In genomic region chr3:190863119-190863465, GRCh38 we compare ENCODE assay signal across 9 cellular contexts. TPM values are rescaled to one million over a fixed set of nuclear protein-coding genes. Genes with fewer than 3 reads are reported as not detected.
DNase-seq lines count a peak whose midpoint lies in the region; ATAC-seq and TF ChIP-seq lines count a peak whose summit lies in the region.
"Had no signal": no experiment of that assay in that cellular context is flagged by ENCODE, and none has a peak within 500 bp of the region (broad histone marks: within the 10 kb centered on the region; RNA-seq: fewer than 3 reads in every experiment).

No MANE protein-coding gene starts in this region.

- DNase-seq in A673 (ENCODE audit: low spot score) (peak; percentile 30), chondrocyte (ENCODE audit: low spot score) (no peak), mucosa of descending colon (no peak), DMS114 treated with DMSO at 0.1 percent for 48 hours (lab: John Stamatoyannopoulos, UW; ENCODE audit: unreplicated experiment) (no peak), NCI-H2171 treated with DMSO at 0.1 percent for 48 hours (lab: John Stamatoyannopoulos, UW) (no peak), CD14-positive monocyte (ENCODE audit: low spot score) (no peak)

- peaks cover 8% of the 10 kb centered on the region for H3K4me1 Mint-ChIP-seq in chondrocyte (ENCODE audit: low read depth)
- peaks cover 7% of the 10 kb centered on the region for H3K4me1 Mint-ChIP-seq in CD14-positive monocyte

- H3K27me3 ChIP-seq in A673 (replicated peaks; ENCODE audit: insufficient read depth, low read depth, low read length, poor library complexity) = no peaks in the 10 kb centered on the region

- H3K9me3 Mint-ChIP-seq in chondrocyte (ENCODE audit: low read depth) (no peaks in the 10 kb centered on the region), CD14-positive monocyte (peaks cover 0 to 10% (median 5%) of the 10 kb centered on the region in 7 donors)
- H3K9me3 Mint-ChIP-seq: central memory CD8-positive, alpha-beta T cell had no signal

- H3K27me3 Mint-ChIP-seq in chondrocyte (ENCODE audit: low read depth) (peaks cover 39% of the 10 kb centered on the region), CD14-positive monocyte (ENCODE audit: low read depth in 3 of 3) (peaks cover 39 to 66% (median 54%) of the 10 kb centered on the region in 3 donors)

- TSS peak; percentile 90 for BruUV-seq in A673 (replicated peaks; lab: Mats Ljungman, UMichigan)

- H3K36me3 ChIP-seq in A673 (ENCODE audit: insufficient read depth, low read length, poor library complexity, severe bottlenecking) = no peaks in the 10 kb centered on the region
- no peaks in the 10 kb centered on the region for H3K36me3 ChIP-seq in mucosa of descending colon (ENCODE audit: low read depth)

- no peak overlapping the region for H3K27ac Mint-ChIP-seq in chondrocyte (ENCODE audit: unreplicated experiment)
- no peak overlapping the region for H3K27ac Mint-ChIP-seq in CD14-positive monocyte

- peak overlapping the region; percentile 66 for H3K27ac ChIP-seq in A673 (ENCODE audit: low read depth, low read length, poor library complexity, severe bottlenecking)

- peak overlapping the region; percentile 75 for H3K4me3 ChIP-seq in A673 (ENCODE audit: low read depth, low read length, poor library complexity, severe bottlenecking)
- peak overlapping the region; percentile 9 for H3K4me3 ChIP-seq in mucosa of descending colon

- no peaks in the 10 kb centered on the region for H3K9me3 ChIP-seq in A673 (ENCODE audit: low read depth, low read length, poor library complexity, severe bottlenecking)
- no peaks in the 10 kb centered on the region for H3K9me3 ChIP-seq in mucosa of descending colon

- no peaks in the 10 kb centered on the region for H3K4me1 ChIP-seq in A673 (ENCODE audit: insufficient read depth, low read length, poor library complexity, severe bottlenecking)
- no peaks in the 10 kb centered on the region for H3K4me1 ChIP-seq in mucosa of descending colon (ENCODE audit: low read depth)

- H3K4me3 Mint-ChIP-seq in chondrocyte (ENCODE audit: unreplicated experiment) = peak overlapping the region; percentile 73
- H3K4me3 Mint-ChIP-seq in CD14-positive monocyte = peak overlapping the region in 1 of 2 donors; percentile 75

- TF ChIP-seq CTCF in A673 (conservative IDR thresholded peaks at IDR 0.05; ENCODE audit: low read depth, low read length) (no peak), chondrocyte (IDR thresholded peaks at IDR 0.05) (no peak), mucosa of descending colon (IDR thresholded peaks at IDR 0.05) (no peak), CD14-positive monocyte (IDR thresholded peaks at IDR 0.05) (no peak)

- POLR2A ChIA-PET in A673 (lab: Charles Lee; ENCODE audit: low non-redundant PET) = no interaction called here

- H3K36me3 Mint-ChIP-seq in chondrocyte (ENCODE audit: low read depth) (no peaks in the 10 kb centered on the region), CD14-positive monocyte (no peaks in the 10 kb centered on the region)

- intact Hi-C loops in A673 (cut with micrococcal nuclease; ENCODE audit: unreplicated experiment) = no loop called here
- intact Hi-C loops in mucosa of descending colon (cut with DNase I, micrococcal nuclease) = no loop called here
- intact Hi-C loops in CD14-positive monocyte (cut with micrococcal nuclease) = no loop called here

- CTCF ChIA-PET in A673 (lab: Charles Lee) = no interaction called here

- ATAC-seq in HG02981 (IDR thresholded peaks at IDR 0.05; ENCODE audit: unreplicated experiment) = peak; percentile 4
- no peak for ATAC-seq in mucosa of descending colon
- ATAC-seq in GM18907 (IDR thresholded peaks at IDR 0.05; ENCODE audit: unreplicated experiment) = no peak

RNA-seq across cellular contexts. Expression of gene GMNC, which starts 0.6 kb away (rescaled TPM):
- total RNA-seq in A673 (2021) = 1.9 and 3.7 TPM in 2 replicates
- total RNA-seq in chondrocyte = 0.05 to 0.29 TPM in 2 of 3 replicates, not detected in the other
- total RNA-seq in mucosa of descending colon = not detected
- polyA plus RNA-seq in CD14-positive monocyte = not detected
